In the genomic region with DNA sequence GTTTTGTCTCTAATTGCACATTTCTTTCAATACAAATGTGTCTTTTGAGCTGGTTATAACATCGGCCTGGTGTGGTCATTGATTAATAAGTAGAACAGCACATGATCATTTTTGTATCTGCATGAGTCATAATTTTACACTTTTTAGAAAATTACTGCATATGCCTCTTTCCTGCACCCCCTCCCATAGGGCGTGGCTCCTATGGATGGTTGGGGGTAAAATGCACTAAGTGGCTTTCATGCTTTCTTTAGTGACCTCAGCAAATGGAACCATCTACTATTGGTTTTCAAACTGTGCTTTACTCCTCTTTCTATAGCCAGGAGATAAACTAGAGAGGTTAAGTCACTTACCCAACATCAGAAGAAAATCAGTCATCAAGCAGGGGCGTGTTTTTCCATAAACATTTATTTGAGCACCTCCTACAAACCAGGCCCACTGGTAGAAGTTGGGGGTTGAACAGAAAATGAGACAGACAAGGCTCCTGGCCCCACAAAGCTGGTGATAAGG, we compare ENCODE assay signal across 9 cellular contexts. TPM values are rescaled to one million over a fixed set of nuclear protein-coding genes. Genes with fewer than 3 reads are reported as not detected.
DNase-seq lines count a peak whose midpoint lies in the region; ATAC-seq and TF ChIP-seq lines count a peak whose summit lies in the region.
"Had no signal": no experiment of that assay in that cellular context is flagged by ENCODE, and none has a peak within 500 bp of the region (broad histone marks: within the 10 kb centered on the region; RNA-seq: fewer than 3 reads in every experiment).

No MANE protein-coding gene starts in this region.

- H3K9me3 ChIP-seq in endodermal cell (ENCODE audit: control insufficient read depth, low read length), result no peaks in the 10 kb centered on the region

- CTCF ChIA-PET in activated CD4-positive, alpha-beta T cell treated with anti-CD3 and anti-CD28 coated beads, Interleukin-2, amount 10 ng/mL, durations not matched to agents 7 days and 5 days (lab: Charles Lee), result interaction anchor here (0.6 to 1.8 kb wide), 2 partner anchors 12 to 592 kb away, joined by 3 to 5 read pairs; no protein-coding TSS in a partner anchor

- peak; percentile 48 for ATAC-seq in stimulated activated effector memory CD8-positive, alpha-beta T cell treated with anti-CD3 and anti-CD28 coated beads, Interleukin-12 subunit alpha, Interleukin-12 subunit beta, amount 100 ng/mL, for 72 hours
- no peak for ATAC-seq in HG02973 (IDR thresholded peaks at IDR 0.05; ENCODE audit: unreplicated experiment)
- no peak for ATAC-seq in GM21576 (IDR thresholded peaks at IDR 0.05; ENCODE audit: unreplicated experiment)

- peaks cover 57% of the 10 kb centered on the region for H3K36me3 Mint-ChIP-seq in activated CD4-positive, alpha-beta T cell treated with anti-CD3 and anti-CD28 coated beads, Interleukin-2, amount 10 ng/mL, durations not matched to agents 7 days and 5 days (ENCODE audit: low read depth)
- peaks cover 6% of the 10 kb centered on the region for H3K36me3 Mint-ChIP-seq in endodermal cell (ENCODE audit: low read depth)
- H3K36me3 Mint-ChIP-seq in stimulated activated effector memory CD8-positive, alpha-beta T cell treated with anti-CD3 and anti-CD28 coated beads, Interleukin-12 subunit alpha, Interleukin-12 subunit beta, amount 100 ng/mL, for 72 hours, result peaks cover 79% of the 10 kb centered on the region

- no peak for TF ChIP-seq CTCF in endodermal cell (conservative IDR thresholded peaks at IDR 0.05)

- H3K4me1 ChIP-seq in endodermal cell (ENCODE audit: control insufficient read depth, insufficient read depth, low read length), result peaks cover 30% of the 10 kb centered on the region

- H3K27ac ChIP-seq in endodermal cell (ENCODE audit: low read depth, low read length), result no peak overlapping the region

- peak overlapping the region; percentile 96 for H3K4me3 Mint-ChIP-seq in activated CD4-positive, alpha-beta T cell treated with anti-CD3 and anti-CD28 coated beads, Interleukin-2, amount 10 ng/mL, durations not matched to agents 7 days and 5 days
- H3K4me3 Mint-ChIP-seq in endodermal cell, result no peak overlapping the region
- peak overlapping the region; percentile 96 for H3K4me3 Mint-ChIP-seq in stimulated activated effector memory CD8-positive, alpha-beta T cell treated with anti-CD3 and anti-CD28 coated beads, Interleukin-12 subunit alpha, Interleukin-12 subunit beta, amount 100 ng/mL, for 72 hours

- no peak overlapping the region for H3K9ac ChIP-seq in endodermal cell (ENCODE audit: extremely low read depth, low read length, poor library complexity, severe bottlenecking)

- DNase-seq in activated CD4-positive, alpha-beta T cell treated with anti-CD3 and anti-CD28 coated beads, Interleukin-2, amount 10 ng/mL, durations not matched to agents 7 days and 5 days, result no peak
- DNase-seq in endodermal cell (no peak), Kasumi-1 (lab: John Stamatoyannopoulos, UW) (no peak)
- DNase-seq in stimulated activated effector memory CD8-positive, alpha-beta T cell treated with anti-CD3 and anti-CD28 coated beads, Interleukin-12 subunit alpha, Interleukin-12 subunit beta, amount 100 ng/mL, for 72 hours (ENCODE audit: low spot score in 2 of 2), result peak in 1 of 2 donors; percentile 75
- DNase-seq: midbrain, NCI-H526 treated with DMSO at 0.1 percent for 48 hours had no signal

- H3K27ac Mint-ChIP-seq in activated CD4-positive, alpha-beta T cell treated with anti-CD3 and anti-CD28 coated beads, Interleukin-2, amount 10 ng/mL, durations not matched to agents 7 days and 5 days, result peak overlapping the region; percentile 88
- H3K27ac Mint-ChIP-seq in endodermal cell, result no peak overlapping the region
- peak overlapping the region; percentile 90 for H3K27ac Mint-ChIP-seq in stimulated activated effector memory CD8-positive, alpha-beta T cell treated with anti-CD3 and anti-CD28 coated beads, Interleukin-12 subunit alpha, Interleukin-12 subunit beta, amount 100 ng/mL, for 72 hours

- peaks cover 47% of the 10 kb centered on the region for H3K36me3 ChIP-seq in endodermal cell (ENCODE audit: control insufficient read depth, insufficient read depth, low read length)

- H3K4me3 ChIP-seq in endodermal cell (ENCODE audit: low read length), result peak overlapping the region; percentile 26

- peaks cover 3% of the 10 kb centered on the region for H3K9me3 Mint-ChIP-seq in activated CD4-positive, alpha-beta T cell treated with anti-CD3 and anti-CD28 coated beads, Interleukin-2, amount 10 ng/mL, durations not matched to agents 7 days and 5 days
- no peaks in the 10 kb centered on the region for H3K9me3 Mint-ChIP-seq in endodermal cell
- no peaks in the 10 kb centered on the region for H3K9me3 Mint-ChIP-seq in stimulated activated effector memory CD8-positive, alpha-beta T cell treated with anti-CD3 and anti-CD28 coated beads, Interleukin-12 subunit alpha, Interleukin-12 subunit beta, amount 100 ng/mL, for 72 hours

- H3K27me3 Mint-ChIP-seq in activated CD4-positive, alpha-beta T cell treated with anti-CD3 and anti-CD28 coated beads, Interleukin-2, amount 10 ng/mL, durations not matched to agents 7 days and 5 days, result no peaks in the 10 kb centered on the region
- H3K27me3 Mint-ChIP-seq in endodermal cell (ENCODE audit: insufficient read depth), result no peaks in the 10 kb centered on the region

- peak; percentile 38 for TF ChIP-seq POLR2A in GM19099 (IDR thresholded peaks at IDR 0.05; ENCODE audit: extremely low read depth, insufficient read length, low read depth)

- 95 to 100% methylated on average over 1 to 3 of the region's 3 CpGs for WGBS in endodermal cell (ENCODE audit: insufficient coverage in 1 of 2, insufficient read length in 1 of 2), 2 experiments

- peaks cover 73% of the 10 kb centered on the region for H3K4me1 Mint-ChIP-seq in activated CD4-positive, alpha-beta T cell treated with anti-CD3 and anti-CD28 coated beads, Interleukin-2, amount 10 ng/mL, durations not matched to agents 7 days and 5 days
- peaks cover 58% of the 10 kb centered on the region for H3K4me1 Mint-ChIP-seq in endodermal cell
- H3K4me1 Mint-ChIP-seq in stimulated activated effector memory CD8-positive, alpha-beta T cell treated with anti-CD3 and anti-CD28 coated beads, Interleukin-12 subunit alpha, Interleukin-12 subunit beta, amount 100 ng/mL, for 72 hours, result peaks cover 84% of the 10 kb centered on the region

- POLR2A ChIA-PET in activated CD4-positive, alpha-beta T cell treated with anti-CD3 and anti-CD28 coated beads, Interleukin-2, amount 10 ng/mL, durations not matched to agents 7 days and 5 days (lab: Charles Lee), result no interaction called here

- no peaks in the 10 kb centered on the region for H3K27me3 ChIP-seq in endodermal cell (ENCODE audit: control insufficient read depth, insufficient read depth, low read length, poor library complexity, severe bottlenecking)

RNA-seq across cellular contexts. Expression of a gene that starts 3.8 kb away (rescaled TPM):
- total RNA-seq in activated CD4-positive, alpha-beta T cell treated with anti-CD3 and anti-CD28 coated beads, Interleukin-2, amount 10 ng/mL, durations not matched to agents 7 days and 5 days, result 100 to 1,000 TPM; 494 to 508 TPM
- total RNA-seq in endodermal cell, result 100 to 1,000 TPM; 204 to 235 TPM
- 167 TPM for polyA plus RNA-seq in endodermal cell (2013, experiment 1 of 2)
- 184 TPM for polyA plus RNA-seq in endodermal cell (2013, experiment 2 of 2)
